Comparison of ENCODE assay signal across 8 cellular contexts in genomic region chr7:24978837-24979469, GRCh38. TPM values are rescaled to one million over a fixed set of nuclear protein-coding genes. Genes with fewer than 3 reads are reported as not detected.
DNase-seq lines count a peak whose midpoint lies in the region; ATAC-seq and TF ChIP-seq lines count a peak whose summit lies in the region.

No MANE protein-coding gene starts in this region.

- H3K4me1 ChIP-seq in body of pancreas = peaks cover 16% of the 10 kb centered on the region
- H3K4me1 ChIP-seq in right lobe of liver = peaks cover 0 to 22% (median 2%) of the 10 kb centered on the region in 4 donors
- peaks cover 6 to 35% (median 25%) of the 10 kb centered on the region in 4 donors for H3K4me1 ChIP-seq in upper lobe of left lung

- H3K4me1 Mint-ChIP-seq in stimulated activated naive CD8-positive, alpha-beta T cell treated with anti-CD3 and anti-CD28 coated beads, Interleukin-15, Interleukin-2, amounts not matched to agents 100 ng/mL and 50 ng/mL, for 24 hours (ENCODE audit: low read depth) = peaks cover 71% of the 10 kb centered on the region

- no peaks in the 10 kb centered on the region for H3K9me3 ChIP-seq in body of pancreas
- no peaks in the 10 kb centered on the region for H3K9me3 ChIP-seq in right lobe of liver
- no peaks in the 10 kb centered on the region for H3K9me3 ChIP-seq in upper lobe of left lung

- peak overlapping the region; percentile 18 to 42 for H3K4me3 ChIP-seq in body of pancreas
- H3K4me3 ChIP-seq in right lobe of liver = peak overlapping the region; percentile 58 to 77 (median 71)
- H3K4me3 ChIP-seq in upper lobe of left lung = peak overlapping the region; percentile 58 to 84 (median 70)

- WGBS in body of pancreas, 2 donors = 27 to 33% methylated on average over 28 to 29 of the region's 29 CpGs
- 36% methylated on average over 15 of the region's 29 CpGs for WGBS in right lobe of liver (ENCODE audit: insufficient coverage, low coverage, low lambda C conversion rate, missing lambda C conversion rate)
- WGBS in upper lobe of left lung, 2 donors = 15 to 18% methylated on average over 25 to 29 of the region's 29 CpGs

- no peak for TF ChIP-seq POLR2A in body of pancreas (IDR thresholded peaks at IDR 0.05)
- no peak for TF ChIP-seq POLR2A in right lobe of liver (IDR thresholded peaks at IDR 0.05)
- peak in 1 of 4 donors; percentile 21 for TF ChIP-seq POLR2A in upper lobe of left lung (IDR thresholded peaks at IDR 0.05)

- intact Hi-C loops in body of pancreas (cut with DNase I) (no loop called here), right lobe of liver (cut with DNase I) (no loop called here)

- H3K27ac Mint-ChIP-seq in stimulated activated naive CD8-positive, alpha-beta T cell treated with anti-CD3 and anti-CD28 coated beads, Interleukin-15, Interleukin-2, amounts not matched to agents 100 ng/mL and 50 ng/mL, for 24 hours = peak overlapping the region; percentile 84

- no peaks in the 10 kb centered on the region for H3K9me3 Mint-ChIP-seq in stimulated activated naive CD8-positive, alpha-beta T cell treated with anti-CD3 and anti-CD28 coated beads, Interleukin-15, Interleukin-2, amounts not matched to agents 100 ng/mL and 50 ng/mL, for 24 hours

- no peaks in the 10 kb centered on the region for H3K27me3 Mint-ChIP-seq in stimulated activated naive CD8-positive, alpha-beta T cell treated with anti-CD3 and anti-CD28 coated beads, Interleukin-15, Interleukin-2, amounts not matched to agents 100 ng/mL and 50 ng/mL, for 24 hours

- DNase-seq in stimulated activated naive CD8-positive, alpha-beta T cell treated with anti-CD3 and anti-CD28 coated beads, Interleukin-15, Interleukin-2, amounts not matched to agents 100 U/mL and 50 U/mL, for 24 hours = no peak
- peak; percentile 32 for DNase-seq in LoVo (ENCODE audit: low spot score)
- DNase-seq in body of pancreas = peak in 1 of 4 donors; percentile 2
- DNase-seq in right lobe of liver = peak in 2 of 3 donors; percentile 45 to 55
- peak; percentile 38 to 71 for DNase-seq in upper lobe of left lung
- DNase-seq in iPS-NIHi11 (ENCODE audit: low spot score) = no peak
- DNase-seq in NCI-H748 treated with DMSO at 0.1 percent for 48 hours (lab: John Stamatoyannopoulos, UW) = no peak

- no peaks in the 10 kb centered on the region for H3K36me3 ChIP-seq in body of pancreas (replicated peaks in 1 of 2; ENCODE audit: insufficient read depth in 1 of 2, low read depth in 2 of 2)
- H3K36me3 ChIP-seq in right lobe of liver = no peaks in the 10 kb centered on the region
- no peaks in the 10 kb centered on the region for H3K36me3 ChIP-seq in upper lobe of left lung

- no peak for TF ChIP-seq EP300 in upper lobe of left lung (IDR thresholded peaks at IDR 0.05)

- peak overlapping the region; percentile 93 for H3K4me3 Mint-ChIP-seq in stimulated activated naive CD8-positive, alpha-beta T cell treated with anti-CD3 and anti-CD28 coated beads, Interleukin-15, Interleukin-2, amounts not matched to agents 100 ng/mL and 50 ng/mL, for 24 hours

- H3K27ac ChIP-seq in body of pancreas = peak overlapping the region; percentile 0 to 91 (median 84)
- peak overlapping the region in 2 of 3 donors; percentile 58 to 83 for H3K27ac ChIP-seq in right lobe of liver
- H3K27ac ChIP-seq in upper lobe of left lung = peak overlapping the region; percentile 87 to 95 (median 89)

- no peak for ATAC-seq in stimulated activated naive CD8-positive, alpha-beta T cell treated with anti-CD3 and anti-CD28 coated beads, Interleukin-15, Interleukin-2, amounts not matched to agents 100 U/mL and 50 U/mL, for 24 hours
- ATAC-seq in body of pancreas (no peak), right lobe of liver (no peak), upper lobe of left lung (ENCODE audit: low FRiP score in 2 of 2) (no peak)

- no peak for TF ChIP-seq CTCF in body of pancreas (IDR thresholded peaks at IDR 0.05)
- TF ChIP-seq CTCF in right lobe of liver (IDR thresholded peaks at IDR 0.05) = no peak
- no peak for TF ChIP-seq CTCF in upper lobe of left lung (IDR thresholded peaks at IDR 0.05)

- H3K36me3 Mint-ChIP-seq in stimulated activated naive CD8-positive, alpha-beta T cell treated with anti-CD3 and anti-CD28 coated beads, Interleukin-15, Interleukin-2, amounts not matched to agents 100 ng/mL and 50 ng/mL, for 24 hours (ENCODE audit: low read depth) = peaks cover 36% of the 10 kb centered on the region

- no peaks in the 10 kb centered on the region for H3K27me3 ChIP-seq in body of pancreas
- peaks cover 0 to 6% of the 10 kb centered on the region in 2 donors for H3K27me3 ChIP-seq in right lobe of liver
- no peaks in the 10 kb centered on the region for H3K27me3 ChIP-seq in upper lobe of left lung

RNA-seq across cellular contexts. Expression of gene OSBPL3, which starts 1.0 kb away (rescaled TPM):
- total RNA-seq in body of pancreas (1 to 10 TPM; 3.1 to 8.2 TPM), right lobe of liver (1 to 10 TPM in 5 of 6 experiments, under 1 TPM in 1; 0.70 to 8.2 (median 2.4) TPM), upper lobe of left lung (10 to 100 TPM; 17.5 to 55.5 (median 21.7) TPM)

Comparison
In these comparisons a context has a peak if more than half of its experiments do, and no peak if none do; other contexts are left out.
1. DNase-seq: peak in LoVo (single experiment), right lobe of liver (2 of 3) and upper lobe of left lung (2 of 2); none in stimulated activated naive CD8-positive, alpha-beta T cell treated with anti-CD3 and anti-CD28 coated beads, Interleukin-15, Interleukin-2, amounts not matched to agents 100 U/mL and 50 U/mL, for 24 hours (single experiment), iPS-NIHi11 (single experiment) and NCI-H748 treated with DMSO at 0.1 percent for 48 hours (single experiment).
2. Peak in every context shown above with its lines, with median percentiles within 50 percentile points of each other: H3K27ac ChIP-seq and H3K4me3 ChIP-seq.